Comparison of ENCODE assay signal across 20 cellular contexts in the genomic region with DNA sequence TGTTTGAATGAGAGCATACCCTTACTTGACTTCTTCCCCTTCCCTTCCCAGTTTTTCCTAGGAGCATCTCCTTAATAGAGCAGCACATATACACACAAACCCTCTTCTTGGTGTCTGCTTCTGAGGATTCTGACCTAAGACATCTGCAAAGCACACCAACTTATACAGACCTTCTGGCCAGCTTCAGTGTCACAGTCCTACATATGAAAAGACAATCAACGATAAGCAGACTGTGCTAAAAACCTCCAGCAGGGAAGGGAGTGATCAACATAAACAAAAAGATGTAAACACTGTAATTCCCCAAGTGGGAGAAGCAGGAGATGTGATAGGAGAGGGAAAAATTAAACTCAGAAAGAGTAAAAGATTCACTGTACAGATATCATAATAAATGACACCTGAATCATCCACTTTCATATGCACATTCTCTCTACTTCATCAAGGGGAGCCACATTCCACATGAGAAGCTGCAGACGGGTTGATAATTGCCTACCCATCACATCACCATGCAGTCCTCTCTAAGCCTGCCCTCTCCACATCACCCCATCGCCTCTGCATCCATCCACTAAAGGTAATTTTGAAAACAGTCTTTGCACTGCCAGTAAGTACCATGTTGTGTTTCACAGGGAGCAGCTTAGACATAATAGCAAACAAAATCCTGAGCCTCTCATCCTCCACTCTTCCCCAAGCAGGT. TPM values are rescaled to one million over a fixed set of nuclear protein-coding genes. Genes with fewer than 3 reads are reported as not detected.
DNase-seq lines count a peak whose midpoint lies in the region; ATAC-seq, FAIRE-seq and TF ChIP-seq lines count a peak whose summit lies in the region.
"Had no signal": no experiment of that assay in that cellular context is flagged by ENCODE, and none has a peak within 500 bp of the region (broad histone marks: within the 10 kb centered on the region; RNA-seq: fewer than 3 reads in every experiment).

No MANE protein-coding gene starts in this region.

- H3K9me2 ChIP-seq in SK-N-SH = no peaks in the 10 kb centered on the region

- TF ChIP-seq CTCF in SK-N-SH (IDR thresholded peaks at IDR 0.05) (no peak), GM20000 (IDR thresholded peaks at IDR 0.05; ENCODE audit: extremely low read depth, missing control alignments) (no peak), body of pancreas (IDR thresholded peaks at IDR 0.05) (no peak)

- peaks cover 0 to 4% (median 0%) of the 10 kb centered on the region in 11 experiments; a peak in 1 of 22 replicates for H3K9me3 ChIP-seq in BLaER1 treated with 17β-estradiol and CSF1 and Interleukin-3, amounts not matched to agents 10 nM and 100 nM (replicated peaks in 1 of 11)
- no peaks in the 10 kb centered on the region for H3K9me3 ChIP-seq in SK-N-SH
- H3K9me3 ChIP-seq in body of pancreas = no peaks in the 10 kb centered on the region
- H3K9me3 ChIP-seq: BE2C had no signal

- intact Hi-C loops in body of pancreas (cut with DNase I) = no loop called here

- DNase-seq in H54 (ENCODE audit: insufficient read length, low spot score) (no peak), SK-N-SH (no peak), kidney tubule cell (ENCODE audit: low spot score) (peak; percentile 27), GM20000 (ENCODE audit: low spot score) (no peak), dedifferentiated amniotic fluid mesenchymal stem cell (ENCODE audit: extremely low spot score) (no peak), body of pancreas (no peak)
- DNase-seq: BE2C; CD8-positive, alpha-beta T cell; DND-41; GOT3; KG1; NCI-H2171 treated with DMSO at 0.1 percent for 48 hours; NCI-H524; SHP77; T-helper 17 cell had no signal

- no peak overlapping the region for H3K9ac ChIP-seq in BLaER1 treated with 17β-estradiol and CSF1 and Interleukin-3, amounts not matched to agents 10 nM and 100 nM
- no peak overlapping the region for H3K9ac ChIP-seq in SK-N-SH

- FAIRE-seq in H54 (lab: Jason Lieb, UNC) = peak; percentile 38
- FAIRE-seq: G401.6, GM12878, GM18507, RCC 7860 had no signal

- CTCF ChIA-PET in SK-N-SH (lab: Yijun Ruan, JAX) = interaction anchor here (1.3 to 2.3 kb wide), 2 partner anchors 13 to 14 kb away, joined by 3 to 8 read pairs; a partner anchor contains a TSS

- peaks cover 6% of the 10 kb centered on the region; the same call in 1 of the 2 replicates for H3K79me2 ChIP-seq in SK-N-SH (ENCODE audit: insufficient read depth)

- H2AFZ ChIP-seq in SK-N-SH (ENCODE audit: low read depth) = no peak overlapping the region

- POLR2A ChIA-PET in SK-N-SH (lab: Yijun Ruan, JAX) = no interaction called here

- no peaks in the 10 kb centered on the region for H3F3A ChIP-seq in SK-N-SH (replicated peaks; ENCODE audit: insufficient read depth)

- no peak for TF ChIP-seq RAD21 in SK-N-SH (IDR thresholded peaks at IDR 0.05; ENCODE audit: low read length)

- H3K4me3 ChIP-seq in BLaER1 treated with 17β-estradiol and CSF1 and Interleukin-3, amounts not matched to agents 10 nM and 100 nM = no peak overlapping the region
- H3K4me3 ChIP-seq in SK-N-SH (ENCODE audit: low read depth in 2 of 2, low read length in 1 of 2) (no peak overlapping the region), body of pancreas (no peak overlapping the region)
- H3K4me3 ChIP-seq: GM12878 had no signal

- peaks cover 0 to 51% (median 44%) of the 10 kb centered on the region in 10 experiments; a peak in 17 of 20 replicates for H3K4me1 ChIP-seq in BLaER1 treated with 17β-estradiol and CSF1 and Interleukin-3, amounts not matched to agents 10 nM and 100 nM
- H3K4me1 ChIP-seq in SK-N-SH (ENCODE audit: control insufficient read depth in 1 of 2, insufficient read depth in 2 of 2, low read depth in 1 of 2, low read length in 1 of 2) (peaks cover 2 to 9% of the 10 kb centered on the region in 2 experiments; a peak in 3 of 4 replicates), body of pancreas (no peaks in the 10 kb centered on the region)

- peak overlapping the region in 7 of 11 experiments; percentile 24 to 75 (median 50); a peak in 10 of 22 replicates for H3K4me2 ChIP-seq in BLaER1 treated with 17β-estradiol and CSF1 and Interleukin-3, amounts not matched to agents 10 nM and 100 nM
- H3K4me2 ChIP-seq in SK-N-SH = no peak overlapping the region

- no peak for TF ChIP-seq POLR2A in H54 (IDR thresholded peaks at IDR 0.05; ENCODE audit: low read depth, low read length)
- TF ChIP-seq POLR2A in body of pancreas (IDR thresholded peaks at IDR 0.05) = no peak

- TF ChIP-seq EP300 in SK-N-SH (IDR thresholded peaks at IDR 0.05; ENCODE audit: borderline replicate concordance in 1 of 2, low read depth in 1 of 2, low read length in 1 of 2) = no peak

- ATAC-seq in body of pancreas = no peak
- ATAC-seq: CD8-positive, alpha-beta T cell; GM12878; T-helper 17 cell had no signal

- no peaks in the 10 kb centered on the region for H3K27me3 ChIP-seq in BLaER1 treated with 17β-estradiol and CSF1 and Interleukin-3, amounts not matched to agents 10 nM and 100 nM
- H3K27me3 ChIP-seq in SK-N-SH (ENCODE audit: insufficient read depth) (no peaks in the 10 kb centered on the region), body of pancreas (no peaks in the 10 kb centered on the region)
- H3K27me3 ChIP-seq: BE2C had no signal

- H4K20me1 ChIP-seq in BLaER1 treated with 17β-estradiol and CSF1 and Interleukin-3, amounts not matched to agents 10 nM and 100 nM = peaks cover 0 to 6% (median 0%) of the 10 kb centered on the region in 11 experiments; a peak in 1 of 22 replicates
- H4K20me1 ChIP-seq in SK-N-SH (ENCODE audit: insufficient read depth) = no peaks in the 10 kb centered on the region

- no peak overlapping the region for H3K27ac ChIP-seq in BLaER1 treated with 17β-estradiol and CSF1 and Interleukin-3, amounts not matched to agents 10 nM and 100 nM
- H3K27ac ChIP-seq in SK-N-SH (ENCODE audit: low read depth in 2 of 2, low read length in 1 of 2) (no peak overlapping the region), body of pancreas (no peak overlapping the region)

- H3K36me3 ChIP-seq in BLaER1 treated with 17β-estradiol and CSF1 and Interleukin-3, amounts not matched to agents 10 nM and 100 nM = no peaks in the 10 kb centered on the region; a peak in 1 of 22 replicates
- peaks cover 0 to 4% of the 10 kb centered on the region in 2 experiments for H3K36me3 ChIP-seq in SK-N-SH (replicated peaks in 1 of 2; ENCODE audit: control insufficient read depth in 1 of 2, insufficient read depth in 2 of 2, low read length in 1 of 2)
- no peaks in the 10 kb centered on the region for H3K36me3 ChIP-seq in body of pancreas (replicated peaks in 1 of 2; ENCODE audit: insufficient read depth in 1 of 2, low read depth in 2 of 2)

- 62% methylated on average over 3 of the region's 3 CpGs for WGBS in SK-N-SH (ENCODE audit: low lambda C conversion rate)
- 79 to 80% methylated on average over 3 of the region's 3 CpGs for WGBS in body of pancreas, 2 donors

TF ChIP-seq in SK-N-SH, 30 proteins besides CTCF, POLR2A, EP300 and RAD21:
- no peak for TF ChIP-seq YY1 (IDR thresholded peaks at IDR 0.05; ENCODE audit: low read depth)
- peak; percentile 60 for TF ChIP-seq TCF12 (IDR thresholded peaks at IDR 0.05)
- TF ChIP-seq, protein P1, sequence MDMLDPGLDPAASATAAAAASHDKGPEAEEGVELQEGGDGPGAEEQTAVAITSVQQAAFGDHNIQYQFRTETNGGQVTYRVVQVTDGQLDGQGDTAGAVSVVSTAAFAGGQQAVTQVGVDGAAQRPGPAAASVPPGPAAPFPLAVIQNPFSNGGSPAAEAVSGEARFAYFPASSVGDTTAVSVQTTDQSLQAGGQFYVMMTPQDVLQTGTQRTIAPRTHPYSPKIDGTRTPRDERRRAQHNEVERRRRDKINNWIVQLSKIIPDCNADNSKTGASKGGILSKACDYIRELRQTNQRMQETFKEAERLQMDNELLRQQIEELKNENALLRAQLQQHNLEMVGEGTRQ (IDR thresholded peaks at IDR 0.05; ENCODE audit: borderline replicate concordance, low read depth, low read length) = no peak
- TF ChIP-seq, protein P2, sequence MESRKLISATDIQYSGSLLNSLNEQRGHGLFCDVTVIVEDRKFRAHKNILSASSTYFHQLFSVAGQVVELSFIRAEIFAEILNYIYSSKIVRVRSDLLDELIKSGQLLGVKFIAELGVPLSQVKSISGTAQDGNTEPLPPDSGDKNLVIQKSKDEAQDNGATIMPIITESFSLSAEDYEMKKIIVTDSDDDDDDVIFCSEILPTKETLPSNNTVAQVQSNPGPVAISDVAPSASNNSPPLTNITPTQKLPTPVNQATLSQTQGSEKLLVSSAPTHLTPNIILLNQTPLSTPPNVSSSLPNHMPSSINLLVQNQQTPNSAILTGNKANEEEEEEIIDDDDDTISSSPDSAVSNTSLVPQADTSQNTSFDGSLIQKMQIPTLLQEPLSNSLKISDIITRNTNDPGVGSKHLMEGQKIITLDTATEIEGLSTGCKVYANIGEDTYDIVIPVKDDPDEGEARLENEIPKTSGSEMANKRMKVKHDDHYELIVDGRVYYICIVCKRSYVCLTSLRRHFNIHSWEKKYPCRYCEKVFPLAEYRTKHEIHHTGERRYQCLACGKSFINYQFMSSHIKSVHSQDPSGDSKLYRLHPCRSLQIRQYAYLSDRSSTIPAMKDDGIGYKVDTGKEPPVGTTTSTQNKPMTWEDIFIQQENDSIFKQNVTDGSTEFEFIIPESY (IDR thresholded peaks at IDR 0.05; ENCODE audit: borderline replicate concordance, low read depth) = no peak
- TF ChIP-seq, protein P3, sequence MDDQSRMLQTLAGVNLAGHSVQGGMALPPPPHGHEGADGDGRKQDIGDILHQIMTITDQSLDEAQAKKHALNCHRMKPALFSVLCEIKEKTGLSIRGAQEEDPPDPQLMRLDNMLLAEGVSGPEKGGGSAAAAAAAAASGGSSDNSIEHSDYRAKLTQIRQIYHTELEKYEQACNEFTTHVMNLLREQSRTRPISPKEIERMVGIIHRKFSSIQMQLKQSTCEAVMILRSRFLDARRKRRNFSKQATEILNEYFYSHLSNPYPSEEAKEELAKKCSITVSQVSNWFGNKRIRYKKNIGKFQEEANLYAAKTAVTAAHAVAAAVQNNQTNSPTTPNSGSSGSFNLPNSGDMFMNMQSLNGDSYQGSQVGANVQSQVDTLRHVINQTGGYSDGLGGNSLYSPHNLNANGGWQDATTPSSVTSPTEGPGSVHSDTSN (IDR thresholded peaks at IDR 0.05) = peak; percentile 14; the same call in 1 of the 2 replicates
- no peak for TF ChIP-seq SMC3 (IDR thresholded peaks at IDR 0.05; ENCODE audit: low read depth, low read length)

RNA-seq across cellular contexts. Expression of a gene that starts 13.0 kb away (rescaled TPM):
- 2.8 and 3.1 TPM in 2 replicates for polyA plus RNA-seq in SK-N-SH (2012; rRNA removed)
- 1.4 and 2.8 TPM in 2 replicates for polyA plus RNA-seq in SK-N-SH (2012; cell fraction: cytosol; rRNA removed)
- polyA plus RNA-seq in SK-N-SH (2012; cell fraction: nucleus; rRNA removed) = 3.5 and 4.4 TPM in 2 replicates
- total RNA-seq in body of pancreas = 1 to 10 TPM; 3.3 to 3.6 TPM
